25 cellular contexts compared by ENCODE assay signal in genomic region chr1:32028746-32029145, GRCh38. TPM values are rescaled to one million over a fixed set of nuclear protein-coding genes. Genes with fewer than 3 reads are reported as not detected.
DNase-seq lines count a peak whose midpoint lies in the region; TF ChIP-seq lines count a peak whose summit lies in the region.
"Had no signal": no experiment of that assay in that cellular context is flagged by ENCODE, and none has a peak within 500 bp of the region (broad histone marks: within the 10 kb centered on the region; RNA-seq: fewer than 3 reads in every experiment).

No MANE protein-coding gene starts in this region.

- peak overlapping the region; percentile 22 for H3K27ac Mint-ChIP-seq in chondrocyte (ENCODE audit: unreplicated experiment)
- H3K27ac Mint-ChIP-seq: activated CD8-positive, alpha-beta memory T cell treated with anti-CD3 and anti-CD28 coated beads, Interleukin-2, amount 10 ng/mL, durations not matched to agents 7 days and 5 days; activated naive CD4-positive, alpha-beta T cell treated with anti-CD3 and anti-CD28 coated beads, Interleukin-2, amount 50 U/mL, for 24 hours; activated T-helper 17 cell treated with anti-CD3 and anti-CD28 coated beads, Interleukin-2, amount 50 U/mL, for 72 hours; B cell had no signal

- no peaks in the 10 kb centered on the region for H3K27me3 Mint-ChIP-seq in chondrocyte (ENCODE audit: low read depth)
- H3K27me3 Mint-ChIP-seq: activated CD4-positive, alpha-beta T cell treated with anti-CD3 and anti-CD28 coated beads, Interleukin-2, amount 10 ng/mL, durations not matched to agents 24 days and 14 days; activated CD8-positive, alpha-beta memory T cell treated with anti-CD3 and anti-CD28 coated beads, Interleukin-2, amount 10 ng/mL, durations not matched to agents 7 days and 5 days; activated naive CD4-positive, alpha-beta T cell treated with anti-CD3 and anti-CD28 coated beads, Interleukin-2, amount 50 U/mL, for 24 hours; activated T-helper 17 cell treated with anti-CD3 and anti-CD28 coated beads, Interleukin-2, amount 50 U/mL, for 72 hours; B cell had no signal

- no peaks in the 10 kb centered on the region for H3K9me3 Mint-ChIP-seq in chondrocyte (ENCODE audit: low read depth)
- H3K9me3 Mint-ChIP-seq: activated CD4-positive, alpha-beta T cell treated with anti-CD3 and anti-CD28 coated beads, Interleukin-2, amount 10 ng/mL, durations not matched to agents 24 days and 14 days; activated naive CD4-positive, alpha-beta T cell treated with anti-CD3 and anti-CD28 coated beads, Interleukin-2, amount 50 U/mL, for 24 hours; activated T-helper 17 cell treated with anti-CD3 and anti-CD28 coated beads, Interleukin-2, amount 50 U/mL, for 72 hours had no signal

- no peak overlapping the region for H2AFZ ChIP-seq in trophoblast cell (ENCODE audit: insufficient read depth, low read length, poor library complexity)

- peaks cover 24 to 28% of the 10 kb centered on the region in 2 experiments for H3K36me3 ChIP-seq in trophoblast cell (ENCODE audit: control insufficient read depth in 1 of 2, insufficient read depth in 2 of 2, low read length in 2 of 2)

- H3K27me3 ChIP-seq in trophoblast cell (ENCODE audit: insufficient read depth, low read length) = no peaks in the 10 kb centered on the region
- H3K27me3 ChIP-seq: cardiac muscle cell, dorsolateral prefrontal cortex, heart left ventricle, upper lobe of left lung had no signal

- H3K14ac ChIP-seq in trophoblast cell (ENCODE audit: low read length) = no peak overlapping the region

- H2BK12ac ChIP-seq in trophoblast cell (ENCODE audit: low read length) = no peak overlapping the region

- peaks cover 11% of the 10 kb centered on the region for H3K36me3 Mint-ChIP-seq in chondrocyte (ENCODE audit: low read depth)

- H3K4me3 ChIP-seq in trophoblast cell (ENCODE audit: low read depth, low read length) = no peak overlapping the region
- H3K4me3 ChIP-seq: cardiac muscle cell, dorsolateral prefrontal cortex, heart left ventricle, upper lobe of left lung had no signal

- no peak for TF ChIP-seq CTCF in chondrocyte (IDR thresholded peaks at IDR 0.05)

- H2BK120ac ChIP-seq in trophoblast cell (ENCODE audit: insufficient read depth, low read length, poor library complexity) = no peak overlapping the region

- H4K91ac ChIP-seq in trophoblast cell (ENCODE audit: low read depth, low read length) = no peak overlapping the region

- H2BK5ac ChIP-seq in trophoblast cell (ENCODE audit: low read depth, low read length, poor library complexity) = no peak overlapping the region

- no peaks in the 10 kb centered on the region for H3K4me1 ChIP-seq in trophoblast cell (ENCODE audit: control insufficient read depth in 1 of 2, insufficient read depth in 2 of 2, low read length in 2 of 2)

- no peak overlapping the region for H3K9ac ChIP-seq in trophoblast cell (ENCODE audit: low read length)

- H3K4me2 ChIP-seq in trophoblast cell (ENCODE audit: low read length) = no peak overlapping the region

- H3K27ac ChIP-seq in trophoblast cell (ENCODE audit: low read depth, low read length) = no peak overlapping the region
- H3K27ac ChIP-seq: cardiac muscle cell, dorsolateral prefrontal cortex, heart left ventricle, HL-60, upper lobe of left lung had no signal

- no peak overlapping the region for H3K23ac ChIP-seq in trophoblast cell (ENCODE audit: low read length)

- peaks cover 27% of the 10 kb centered on the region for H3K79me2 ChIP-seq in trophoblast cell (ENCODE audit: control insufficient read depth, insufficient read depth, low read length, poor library complexity)

- peaks cover 63% of the 10 kb centered on the region for H3K4me1 Mint-ChIP-seq in chondrocyte (ENCODE audit: low read depth)

- H2AK5ac ChIP-seq in trophoblast cell (ENCODE audit: low read length) = no peak overlapping the region

- DNase-seq in NCI-H2196 (lab: John Stamatoyannopoulos, UW; ENCODE audit: unreplicated experiment) (peak; percentile 29), NCI-H2196 treated with DMSO at 0.1 percent for 48 hours (lab: John Stamatoyannopoulos, UW; ENCODE audit: unreplicated experiment) (no peak), M059J (ENCODE audit: low read depth) (peak; percentile 60), chondrocyte (ENCODE audit: low spot score) (no peak), trophoblast cell (no peak), NOMO-1 (lab: John Stamatoyannopoulos, UW; ENCODE audit: unreplicated experiment in 2 of 2) (no peak), ecto neural progenitor cell (ENCODE audit: low spot score) (no peak)
- DNase-seq in activated CD4-positive, alpha-beta T cell treated with anti-CD3 and anti-CD28 coated beads for 1 hour = no peak
- DNase-seq: activated CD4-positive, alpha-beta T cell treated with anti-CD3 and anti-CD28 coated beads, Interleukin-2, amount 10 ng/mL, durations not matched to agents 24 days and 14 days; anterior cingulate cortex; Caco-2; dorsolateral prefrontal cortex; heart left ventricle; mesendoderm; NCI-H1048; NCI-H2081; NCI-H526; nucleus accumbens; upper lobe of left lung had no signal

- H4K12ac ChIP-seq in trophoblast cell (ENCODE audit: low read depth, low read length) = no peak overlapping the region

- H3K18ac ChIP-seq in trophoblast cell (ENCODE audit: low read length) = no peak overlapping the region

- H3K4me3 Mint-ChIP-seq in chondrocyte (ENCODE audit: unreplicated experiment) = no peak overlapping the region
- H3K4me3 Mint-ChIP-seq: activated CD4-positive, alpha-beta T cell treated with anti-CD3 and anti-CD28 coated beads, Interleukin-2, amount 10 ng/mL, durations not matched to agents 24 days and 14 days; activated CD8-positive, alpha-beta memory T cell treated with anti-CD3 and anti-CD28 coated beads, Interleukin-2, amount 10 ng/mL, durations not matched to agents 7 days and 5 days; activated naive CD4-positive, alpha-beta T cell treated with anti-CD3 and anti-CD28 coated beads, Interleukin-2, amount 50 U/mL, for 24 hours; activated T-helper 17 cell treated with anti-CD3 and anti-CD28 coated beads, Interleukin-2, amount 50 U/mL, for 72 hours; B cell had no signal

- no CpG with 5 or more reads among the region's 3 CpGs for WGBS in trophoblast cell (ENCODE audit: extremely low coverage, insufficient coverage, insufficient read length)

- H3K9me3 ChIP-seq in trophoblast cell (ENCODE audit: insufficient read depth, low read depth, low read length) = no peaks in the 10 kb centered on the region
- H3K9me3 ChIP-seq: Caco-2, heart left ventricle, upper lobe of left lung had no signal

- no peak overlapping the region for H4K8ac ChIP-seq in trophoblast cell (ENCODE audit: low read depth, low read length)

- H3K79me1 ChIP-seq in trophoblast cell (ENCODE audit: low read length) = no peaks in the 10 kb centered on the region

- H3K4ac ChIP-seq in trophoblast cell (ENCODE audit: low read depth, low read length) = peak overlapping the region; percentile 98

RNA-seq across cellular contexts. Expression of gene KHDRBS1, which starts 15.1 kb away (rescaled TPM):
- total RNA-seq in M059J (2014; rRNA removed; shearing (Covaris generic)) = 59.2 and 102 TPM in 2 replicates
- 90.5 to 136 TPM (median 95.1 TPM) in 3 replicates for total RNA-seq in chondrocyte
- polyA plus RNA-seq in trophoblast cell (2013) = 145 and 147 TPM in 2 replicates

RNA-seq across cellular contexts. Expression of gene TMEM39B, which starts 44.0 kb away (rescaled TPM):
- total RNA-seq in M059J (2014; rRNA removed; shearing (Covaris generic)) = 13.9 and 16.1 TPM in 2 replicates
- total RNA-seq in chondrocyte = 13.9 to 15.8 TPM (median 14.1 TPM) in 3 replicates
- 10.1 and 11.0 TPM in 2 replicates for polyA plus RNA-seq in trophoblast cell (2013)

Comparison
In these comparisons a context has a peak if more than half of its experiments do, and no peak if none do; other contexts are left out.
1. DNase-seq: peak in NCI-H2196 (single experiment) and M059J (single experiment); none in NCI-H2196 treated with DMSO at 0.1 percent for 48 hours (single experiment), chondrocyte (single experiment), trophoblast cell (0 of 2), NOMO-1 (0 of 2), activated CD4-positive, alpha-beta T cell treated with anti-CD3 and anti-CD28 coated beads for 1 hour (single experiment) and ecto neural progenitor cell (single experiment).